In the genomic region with DNA sequence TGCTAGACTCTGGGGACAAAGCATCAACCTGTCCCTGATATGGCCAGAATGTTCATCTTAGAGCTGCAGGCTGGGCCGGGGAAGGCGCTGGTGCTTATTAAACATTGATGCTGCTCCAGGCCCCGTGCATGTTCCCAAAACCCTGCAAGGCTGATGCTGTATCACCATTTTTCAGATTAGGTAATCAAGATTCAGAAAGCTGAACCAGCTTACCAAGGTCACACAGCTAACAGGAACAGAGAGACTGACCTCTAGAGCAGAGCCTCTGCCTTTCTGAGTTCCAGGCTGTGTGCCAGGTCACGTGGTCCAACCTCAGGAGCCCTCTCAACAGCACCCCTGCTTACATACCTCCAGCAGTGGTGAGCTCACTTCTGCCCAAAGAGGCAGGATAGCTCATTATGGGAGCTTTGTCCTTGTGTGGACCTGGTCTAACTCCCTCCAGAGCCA, we compare ENCODE assay signal across 16 cellular contexts. TPM values are rescaled to one million over a fixed set of nuclear protein-coding genes. Genes with fewer than 3 reads are reported as not detected.
DNase-seq lines count a peak whose midpoint lies in the region; ATAC-seq, FAIRE-seq and TF ChIP-seq lines count a peak whose summit lies in the region.
"Had no signal": no experiment of that assay in that cellular context is flagged by ENCODE, and none has a peak within 500 bp of the region (broad histone marks: within the 10 kb centered on the region; RNA-seq: fewer than 3 reads in every experiment).

No MANE protein-coding gene starts in this region.

- TF ChIP-seq CTCF in K562 (IDR thresholded peaks at IDR 0.05 in 2 of 3, conservative IDR thresholded peaks at IDR 0.05 in 1 of 3; ENCODE audit: insufficient read depth in 2 of 3, low read depth in 1 of 3, low read length in 3 of 3) (no peak), osteoblast (IDR thresholded peaks at IDR 0.05; ENCODE audit: extremely low read depth, low read depth, low read length) (no peak)

- no peak for TF ChIP-seq POLR2A in K562 (conservative IDR thresholded peaks at IDR 0.05)

- in situ Hi-C loops in K562 (cut with MboI): no loop called here

- H3K4me3 ChIP-seq in MG63: no peak overlapping the region
- H3K4me3 ChIP-seq in K562: no peak overlapping the region
- H3K4me3 ChIP-seq in osteoblast (ENCODE audit: insufficient read depth, low read length): no peak overlapping the region
- no peak overlapping the region for H3K4me3 ChIP-seq in CD4-positive, alpha-beta memory T cell (ENCODE audit: low read length in 2 of 2)

- H3K9me3 Mint-ChIP-seq in CD4-positive, alpha-beta memory T cell: peaks cover 0 to 3% (median 0%) of the 10 kb centered on the region in 8 donors
- H3K9me3 Mint-ChIP-seq: CD14-positive monocyte; H9; stimulated activated naive B cell treated with anti-CD40 and anti-IgM and Interleukin-4, amounts not matched to agents 10 μg/mL and 1 μg/mL and 100 μg/mL, for 72 hours; T-helper 2 cell treated with Interferon-gamma antibody and Interleukin-4, amounts not matched to agents 5 μg/mL and 100 μg/mL, for 36 hours had no signal

- no peak overlapping the region for H3K27ac Mint-ChIP-seq in CD4-positive, alpha-beta memory T cell
- H3K27ac Mint-ChIP-seq: CD14-positive monocyte; stimulated activated naive B cell treated with anti-CD40 and anti-IgM and Interleukin-4, amounts not matched to agents 10 μg/mL and 1 μg/mL and 100 μg/mL, for 72 hours; T-helper 2 cell treated with Interferon-gamma antibody and Interleukin-4, amounts not matched to agents 5 μg/mL and 100 μg/mL, for 36 hours had no signal

- ATAC-seq in K562: peak; percentile 68
- ATAC-seq in GM21381 (IDR thresholded peaks at IDR 0.05; ENCODE audit: unreplicated experiment): no peak

- WGBS in K562 (ENCODE audit: insufficient coverage, low coverage, missing lambda C conversion rate): 14% methylated on average over 4 of the region's 4 CpGs

- no peak for TF ChIP-seq EP300 in K562 (IDR thresholded peaks at IDR 0.05; ENCODE audit: low read length)

- peaks cover 3 to 6% of the 10 kb centered on the region in 2 donors for H3K27me3 Mint-ChIP-seq in CD4-positive, alpha-beta memory T cell

- H3K27me3 ChIP-seq in MG63: no peaks in the 10 kb centered on the region
- peaks cover 32 to 87% of the 10 kb centered on the region in 2 experiments for H3K27me3 ChIP-seq in K562 (ENCODE audit: control insufficient read depth in 2 of 2, insufficient read depth in 2 of 2, low read length in 2 of 2)
- H3K27me3 ChIP-seq in osteoblast (ENCODE audit: insufficient read depth, low read length): peaks cover 7% of the 10 kb centered on the region
- no peaks in the 10 kb centered on the region for H3K27me3 ChIP-seq in CD4-positive, alpha-beta memory T cell (ENCODE audit: insufficient read depth, low read length)

- no peaks in the 10 kb centered on the region for H3K36me3 Mint-ChIP-seq in CD4-positive, alpha-beta memory T cell
- H3K36me3 Mint-ChIP-seq: CD14-positive monocyte; stimulated activated naive B cell treated with anti-CD40 and anti-IgM and Interleukin-4, amounts not matched to agents 10 μg/mL and 1 μg/mL and 100 μg/mL, for 72 hours had no signal

- H3K27ac ChIP-seq in K562 (ENCODE audit: extremely low read depth, low read depth, low read length) (no peak overlapping the region), osteoblast (ENCODE audit: low read depth, low read length) (no peak overlapping the region)
- no peak overlapping the region for H3K27ac ChIP-seq in CD4-positive, alpha-beta memory T cell (ENCODE audit: low read depth, low read length)

- H3K9me1 ChIP-seq in K562 (ENCODE audit: control insufficient read depth, insufficient read depth, low read length): no peaks in the 10 kb centered on the region

- no TSS peak for BruUV-seq in K562 (replicated peaks; lab: Mats Ljungman, UMichigan)

- H2AFZ ChIP-seq in K562 (ENCODE audit: low read depth, low read length): no peak overlapping the region
- no peak overlapping the region for H2AFZ ChIP-seq in osteoblast (ENCODE audit: low read length)

- H3K4me1 ChIP-seq in K562 (replicated peaks in 1 of 2; ENCODE audit: control insufficient read depth in 2 of 2, insufficient read depth in 2 of 2, low read length in 2 of 2): peaks cover 0 to 8% of the 10 kb centered on the region in 2 experiments; a peak in 2 of 5 replicates
- no peaks in the 10 kb centered on the region for H3K4me1 ChIP-seq in osteoblast (ENCODE audit: insufficient read depth, low read length)
- H3K4me1 ChIP-seq in CD4-positive, alpha-beta memory T cell (ENCODE audit: insufficient read depth, low read length): no peaks in the 10 kb centered on the region

- DNase-seq in EL (peak; percentile 23), MG63 (peak; percentile 46), K562 (ENCODE audit: extremely low read depth in 1 of 4, low spot score in 3 of 4) (peak in 3 of 4 experiments; percentile 40 to 61 (median 48)), osteoblast (ENCODE audit: insufficient read length, low spot score, missing footprints) (peak; percentile 89), cortex of kidney (lab: John Stamatoyannopoulos, UW) (no peak), GF-D8 (lab: John Stamatoyannopoulos, UW) (no peak)
- no peak for DNase-seq in CD4-positive, alpha-beta memory T cell
- DNase-seq: activated CD4-positive, alpha-beta T cell treated with anti-CD3 and anti-CD28 coated beads, Interleukin-2, amount 50 U/mL, for 4 hours; dermis blood vessel endothelial cell; GDM1; H9; NCI-H510A; stimulated activated naive B cell treated with anti-CD40 and anti-IgM and Interleukin-4, amounts not matched to agents 10 μg/mL and 1 μg/mL and 100 μg/mL, for 72 hours had no signal

- H3K79me2 ChIP-seq in K562 (ENCODE audit: control insufficient read depth, insufficient read depth, low read length): no peaks in the 10 kb centered on the region
- H3K79me2 ChIP-seq in osteoblast (ENCODE audit: insufficient read depth, low read length): no peaks in the 10 kb centered on the region

- H3K4me3 Mint-ChIP-seq in CD4-positive, alpha-beta memory T cell: no peak overlapping the region
- H3K4me3 Mint-ChIP-seq: CD14-positive monocyte; H9; stimulated activated naive B cell treated with anti-CD40 and anti-IgM and Interleukin-4, amounts not matched to agents 10 μg/mL and 1 μg/mL and 100 μg/mL, for 72 hours; T-helper 2 cell treated with Interferon-gamma antibody and Interleukin-4, amounts not matched to agents 5 μg/mL and 100 μg/mL, for 36 hours had no signal

- CTCF ChIA-PET in K562 (lab: Yijun Ruan, JAX; ENCODE audit: low intra/inter-chr PET ratio): no interaction called here
- CTCF ChIA-PET in CD4-positive, alpha-beta memory T cell (lab: Charles Lee; ENCODE audit: partially characterized antibody): no interaction called here

- H3K36me3 ChIP-seq in MG63: no peaks in the 10 kb centered on the region
- no peaks in the 10 kb centered on the region for H3K36me3 ChIP-seq in K562 (ENCODE audit: control insufficient read depth, insufficient read depth, low read length)
- no peaks in the 10 kb centered on the region for H3K36me3 ChIP-seq in osteoblast (ENCODE audit: insufficient read depth, low read length)
- H3K36me3 ChIP-seq in CD4-positive, alpha-beta memory T cell (ENCODE audit: insufficient read depth, low read length): no peaks in the 10 kb centered on the region

- intact Hi-C loops in K562 (cut with micrococcal nuclease): no loop called here
- intact Hi-C loops in CD4-positive, alpha-beta memory T cell (cut with micrococcal nuclease): no loop called here

- no peak for TF ChIP-seq RAD21 in K562 (CRISPR knock-in tag; conservative IDR thresholded peaks at IDR 0.05 in 1 of 2, IDR thresholded peaks at IDR 0.05 in 1 of 2)

- POLR2A ChIA-PET in K562 (lab: Yijun Ruan, JAX): interaction anchor here (0.6 kb wide), 2 partner anchors 16 to 252 kb away, joined by 3 read pairs; a partner anchor contains a TSS
- POLR2A ChIA-PET in CD4-positive, alpha-beta memory T cell (lab: Charles Lee; ENCODE audit: partially characterized antibody): no interaction called here

- H3K9ac ChIP-seq in K562 (ENCODE audit: insufficient read depth in 1 of 2, low read depth in 2 of 2, low read length in 2 of 2): no peak overlapping the region

- H3K9me3 ChIP-seq in MG63: no peaks in the 10 kb centered on the region
- no peaks in the 10 kb centered on the region for H3K9me3 ChIP-seq in K562 (replicated peaks; ENCODE audit: control insufficient read depth, insufficient read depth, low read depth, low read length)
- no peaks in the 10 kb centered on the region for H3K9me3 ChIP-seq in osteoblast (ENCODE audit: low read depth, low read length)
- H3K9me3 ChIP-seq in CD4-positive, alpha-beta memory T cell (ENCODE audit: control insufficient read depth in 1 of 2, low read length in 2 of 2): no peaks in the 10 kb centered on the region

- no peaks in the 10 kb centered on the region for H3K4me1 Mint-ChIP-seq in CD4-positive, alpha-beta memory T cell

- no peak overlapping the region for H3K4me2 ChIP-seq in K562 (ENCODE audit: insufficient read depth, low read length)
- no peak overlapping the region for H3K4me2 ChIP-seq in osteoblast (ENCODE audit: insufficient read depth, low read length)

- H4K20me1 ChIP-seq in K562 (replicated peaks; ENCODE audit: control insufficient read depth, insufficient read depth, low read length) (peaks cover 7% of the 10 kb centered on the region; the same call in 1 of the 2 replicates), osteoblast (ENCODE audit: insufficient read depth, low read length) (no peaks in the 10 kb centered on the region)

- FAIRE-seq in K562 (lab: Jason Lieb, UNC): peak; percentile 71

TF ChIP-seq in K562, 482 proteins besides CTCF, POLR2A, EP300 and RAD21 (continues in another document):
- TF ChIP-seq NR2F6 (CRISPR knock-in tag; IDR thresholded peaks at IDR 0.05) (no peak), MIER1 (IDR thresholded peaks at IDR 0.05; ENCODE audit: low read depth) (no peak)

RNA-seq across cellular contexts. Expression of a gene that starts 16.1 kb away (rescaled TPM):
- 0.81 and 4.0 TPM in 2 replicates for total RNA-seq in MG63 (2014; rRNA removed; shearing (Covaris generic); ENCODE audit: low replicate concordance)
- not detected in 2 replicates for total RNA-seq in K562 (2011; cell fraction: chromatin; rRNA removed; ENCODE audit: low replicate concordance)
- total RNA-seq in K562 (2011; cell fraction: nucleolus; rRNA removed): not detected in 2 replicates
- total RNA-seq in K562 (2011; cell fraction: nucleoplasm; rRNA removed): not detected in 2 replicates
- total RNA-seq in K562 (2014; rRNA removed) (not detected in 2 replicates), K562 (2014; rRNA removed; fragmentation: Illumina TruSeq; extraction: Trizol) (not detected in 2 replicates), K562 (2015; rRNA removed; fragmentation: Illumina TruSeq; extraction: Trizol) (not detected in 2 replicates), K562 (2021) (not detected in 2 replicates), osteoblast (2.5 and 2.9 TPM in 2 replicates)
- polyA plus RNA-seq in K562 (2011; rRNA removed) (not detected in 2 replicates), K562 (2014; fragmentation: Illumina TruSeq; extraction: Trizol) (not detected in 2 replicates), K562 (2014; fragmentation: Nextera tagmentation; extraction: Ambion mirVana) (not detected), K562 (2014; rRNA removed) (not detected in 2 replicates)
- polyA plus RNA-seq in K562 (2011; cell fraction: cytosol; rRNA removed): not detected in 2 replicates
- polyA plus RNA-seq in K562 (2011; cell fraction: nucleus; rRNA removed): not detected in 2 replicates
- not detected in 2 replicates for polyA plus RNA-seq in K562 (2012)
- not detected in 2 replicates for polyA minus RNA-seq in K562 (2011; rRNA and poly(A)+ RNA removed)
- polyA minus RNA-seq in K562 (2011; cell fraction: cytosol; rRNA and poly(A)+ RNA removed): not detected in 2 replicates
- not detected in 2 replicates for polyA minus RNA-seq in K562 (2011; cell fraction: nucleus; rRNA and poly(A)+ RNA removed)
- not detected for total RNA-seq in CD4-positive, alpha-beta memory T cell
- polyA plus RNA-seq in CD4-positive, alpha-beta memory T cell: not detected
- polyA plus RNA-seq: CD14-positive monocyte had no signal

Comparison
In these comparisons a context has a peak if more than half of its experiments do, and no peak if none do; other contexts are left out.
1. DNase-seq: peak in EL (single experiment), MG63 (single experiment), K562 (3 of 4) and osteoblast (single experiment); none in cortex of kidney (single experiment), GF-D8 (single experiment) and CD4-positive, alpha-beta memory T cell (0 of 5).